21 cellular contexts compared by ENCODE assay signal in the genomic region with DNA sequence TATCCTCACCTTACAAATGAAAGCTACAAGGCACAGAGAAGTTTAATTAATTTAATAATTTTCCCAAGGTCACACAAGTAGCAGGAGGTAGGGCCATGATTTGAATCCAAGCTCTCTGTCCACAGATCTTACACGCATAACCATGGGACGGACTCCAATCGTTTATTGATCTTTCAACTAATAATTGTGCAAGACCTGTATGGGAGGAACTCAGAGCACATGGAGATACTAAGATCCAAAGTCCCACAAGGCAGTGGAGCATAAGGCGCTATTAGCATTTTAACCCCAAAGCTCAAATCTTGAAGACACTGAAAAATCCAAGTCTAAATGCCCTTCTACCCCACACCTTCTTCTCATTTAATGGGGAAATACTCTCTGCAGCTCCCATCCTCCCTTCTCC.
"Had no signal": no experiment of that assay in that cellular context is flagged by ENCODE, and none has a peak within 500 bp of the region (broad histone marks: within the 10 kb centered on the region; RNA-seq: fewer than 3 reads in every experiment).

No MANE protein-coding gene starts in this region.

- H3K4me1 ChIP-seq: colonic mucosa, parathyroid adenoma, prostate gland, spleen, tibial nerve, upper lobe of left lung had no signal

- H3K79me2 ChIP-seq: parathyroid adenoma had no signal

- ATAC-seq: natural killer cell; stimulated activated memory B cell treated with anti-CD40 and anti-IgM and Interleukin-4, amounts not matched to agents 10 μg/mL and 1 μg/mL and 100 μg/mL, for 72 hours had no signal

- FAIRE-seq: frontal cortex, keratinocyte, urothelium cell line had no signal

- H3K9me3 ChIP-seq: colonic mucosa, prostate gland, right atrium auricular region, sigmoid colon, spleen, thoracic aorta, tibial nerve, upper lobe of left lung had no signal

- H3K27me3 ChIP-seq: colonic mucosa, neural progenitor cell, right atrium auricular region, sigmoid colon, spleen, tibial nerve, upper lobe of left lung had no signal

- H3K4me3 Mint-ChIP-seq: central memory CD8-positive, alpha-beta T cell; dendritic cell treated with granulocyte-macrophage colony-stimulating factor and Interleukin-4, amounts not matched to agents 40 ng/mL and 50 ng/mL, for 4 days; natural killer cell; neural progenitor cell; stimulated activated memory B cell treated with anti-CD40 and anti-IgM and Interleukin-4, amounts not matched to agents 10 μg/mL and 1 μg/mL and 100 μg/mL, for 72 hours; stimulated activated naive CD8-positive, alpha-beta T cell treated with anti-CD3 and anti-CD28 coated beads, Interleukin-15, Interleukin-2, amounts not matched to agents 100 ng/mL and 50 ng/mL, for 24 hours had no signal

- H3K4me3 ChIP-seq: colonic mucosa, neural progenitor cell, prostate gland, right atrium auricular region, sigmoid colon, spleen, thoracic aorta, tibial nerve, upper lobe of left lung had no signal

- H3K9ac ChIP-seq: neural progenitor cell, parathyroid adenoma had no signal

- H3K27ac Mint-ChIP-seq: dendritic cell treated with granulocyte-macrophage colony-stimulating factor and Interleukin-4, amounts not matched to agents 40 ng/mL and 50 ng/mL, for 4 days; natural killer cell; neural progenitor cell; stimulated activated memory B cell treated with anti-CD40 and anti-IgM and Interleukin-4, amounts not matched to agents 10 μg/mL and 1 μg/mL and 100 μg/mL, for 72 hours; stimulated activated naive CD8-positive, alpha-beta T cell treated with anti-CD3 and anti-CD28 coated beads, Interleukin-15, Interleukin-2, amounts not matched to agents 100 ng/mL and 50 ng/mL, for 24 hours had no signal

- H2AFZ ChIP-seq: neural progenitor cell, parathyroid adenoma had no signal

- H3K27me3 Mint-ChIP-seq: dendritic cell treated with granulocyte-macrophage colony-stimulating factor and Interleukin-4, amounts not matched to agents 40 ng/mL and 50 ng/mL, for 4 days; stimulated activated memory B cell treated with anti-CD40 and anti-IgM and Interleukin-4, amounts not matched to agents 10 μg/mL and 1 μg/mL and 100 μg/mL, for 72 hours; stimulated activated naive CD8-positive, alpha-beta T cell treated with anti-CD3 and anti-CD28 coated beads, Interleukin-15, Interleukin-2, amounts not matched to agents 100 ng/mL and 50 ng/mL, for 24 hours had no signal

- H3K4me2 ChIP-seq: neural progenitor cell had no signal

- DNase-seq: colonic mucosa; effector memory CD4-positive, alpha-beta T cell; mesenchymal stem cell; natural killer cell; sigmoid colon; spleen; stimulated activated CD4-positive, alpha-beta T cell treated with anti-CD3 and anti-CD28 coated beads, Interleukin-4, amount 100 ng/mL, for 4 hours; upper lobe of left lung had no signal

- H3K4me1 Mint-ChIP-seq: natural killer cell; stimulated activated memory B cell treated with anti-CD40 and anti-IgM and Interleukin-4, amounts not matched to agents 10 μg/mL and 1 μg/mL and 100 μg/mL, for 72 hours had no signal

- H3K9me3 Mint-ChIP-seq: central memory CD8-positive, alpha-beta T cell; dendritic cell treated with granulocyte-macrophage colony-stimulating factor and Interleukin-4, amounts not matched to agents 40 ng/mL and 50 ng/mL, for 4 days; natural killer cell; neural progenitor cell had no signal

- H3K27ac ChIP-seq: colonic mucosa, neural progenitor cell, parathyroid adenoma, prostate gland, right atrium auricular region, sigmoid colon, spleen, thoracic aorta, tibial nerve, upper lobe of left lung had no signal

- H3K36me3 ChIP-seq: colonic mucosa, neural progenitor cell, prostate gland, right atrium auricular region, sigmoid colon, spleen, thoracic aorta, tibial nerve, upper lobe of left lung had no signal

- H3K36me3 Mint-ChIP-seq: natural killer cell; neural progenitor cell; stimulated activated memory B cell treated with anti-CD40 and anti-IgM and Interleukin-4, amounts not matched to agents 10 μg/mL and 1 μg/mL and 100 μg/mL, for 72 hours had no signal
